In genomic region chr2:62705007-62705829, GRCh38 we compare ENCODE assay signal across 8 cellular contexts. TPM values are rescaled to one million over a fixed set of nuclear protein-coding genes. Genes with fewer than 3 reads are reported as not detected.
A peak's percentile ranks its signal among the peaks of the same experiment; 100 is the strongest.
DNase-seq lines count a peak whose midpoint lies in the region; ATAC-seq, FAIRE-seq and TF ChIP-seq lines count a peak whose summit lies in the region.

Gene EHBP1, plus strand, starts transcription at chr2:62705713. Its CDS starts 1,479 bp downstream, at chr2:62707192.

- H3K4me1 ChIP-seq in ascending aorta (peaks cover 4 to 20% of the 10 kb centered on the region in 2 donors), right atrium auricular region (peaks cover 0 to 24% of the 10 kb centered on the region in 2 donors), psoas muscle (peaks cover 25% of the 10 kb centered on the region)

- peaks cover 11% of the 10 kb centered on the region for H3K36me3 Mint-ChIP-seq in T-helper 2 cell treated with Interferon-gamma antibody and Interleukin-4, amounts not matched to agents 5 μg/mL and 100 μg/mL, for 36 hours (ENCODE audit: low read depth)

- intact Hi-C loops in ascending aorta (cut with DNase I) (loop anchor here (1.0 to 10.0 kb wide), 10 partner anchors 67 to 1166 kb away; partner anchors contain the start of genes B3GNT2, CCT4, FAM161A and MDH1), psoas muscle (cut with DNase I) (loop anchor here (5.0 kb wide), 2 partner anchors 67 to 248 kb away; no protein-coding TSS in a partner anchor)

- H3K27ac Mint-ChIP-seq in T-helper 2 cell treated with Interferon-gamma antibody and Interleukin-4, amounts not matched to agents 5 μg/mL and 100 μg/mL, for 36 hours: peak within 1 kb of the TSS; percentile 85

- H3K4me3 Mint-ChIP-seq in T-helper 2 cell treated with Interferon-gamma antibody and Interleukin-4, amounts not matched to agents 5 μg/mL and 100 μg/mL, for 36 hours: peak within 1 kb of the TSS; percentile 87

- no peaks in the 10 kb centered on the region for H3K9me3 ChIP-seq in ascending aorta
- no peaks in the 10 kb centered on the region for H3K9me3 ChIP-seq in right atrium auricular region
- no peaks in the 10 kb centered on the region for H3K9me3 ChIP-seq in psoas muscle

- peak; percentile 95 for FAIRE-seq in urothelium cell line (lab: Jason Lieb, UNC)

- peaks cover 28% of the 10 kb centered on the region for H3K4me1 Mint-ChIP-seq in T-helper 2 cell treated with Interferon-gamma antibody and Interleukin-4, amounts not matched to agents 5 μg/mL and 100 μg/mL, for 36 hours (ENCODE audit: low read depth)

- peak within 1 kb of the TSS; percentile 84 to 86 for H3K4me3 ChIP-seq in ascending aorta
- peak within 1 kb of the TSS; percentile 97 for H3K4me3 ChIP-seq in right atrium auricular region
- H3K4me3 ChIP-seq in psoas muscle: peak within 1 kb of the TSS; percentile 77

- H3K27me3 ChIP-seq in ascending aorta (no peaks in the 10 kb centered on the region), right atrium auricular region (no peaks in the 10 kb centered on the region), psoas muscle (ENCODE audit: insufficient read depth in 3 of 3, low read length in 2 of 3) (no peaks in the 10 kb centered on the region)

- WGBS in psoas muscle, 3 donors: 0 to 1% (median 0%) methylated on average over 39 to 45 of the region's 45 CpGs

- peak; percentile 96 for ATAC-seq in GM18502 (IDR thresholded peaks at IDR 0.05; ENCODE audit: poor library complexity, unreplicated experiment)
- peak; percentile 97 for ATAC-seq in HG02970 (IDR thresholded peaks at IDR 0.05; ENCODE audit: low FRiP score, unreplicated experiment)
- peak; percentile 97 to 99 (median 98) for ATAC-seq in psoas muscle

- H3K27ac ChIP-seq in ascending aorta (peak within 1 kb of the TSS; percentile 91), right atrium auricular region (peak within 1 kb of the TSS; percentile 92 to 96), psoas muscle (peak within 1 kb of the TSS; percentile 82)

- H3K36me3 ChIP-seq in ascending aorta (no peaks in the 10 kb centered on the region), right atrium auricular region (no peaks in the 10 kb centered on the region), psoas muscle (ENCODE audit: insufficient read depth in 1 of 2, low read depth in 1 of 2) (no peaks in the 10 kb centered on the region)

- peaks cover 20% of the 10 kb centered on the region for H3K27me3 Mint-ChIP-seq in T-helper 2 cell treated with Interferon-gamma antibody and Interleukin-4, amounts not matched to agents 5 μg/mL and 100 μg/mL, for 36 hours (ENCODE audit: low read depth)

- peak; percentile 96 to 97 for DNase-seq in NCI-H1930 (lab: John Stamatoyannopoulos, UW)
- DNase-seq in T-helper 2 cell treated with Interferon-gamma antibody and Interleukin-4, amounts not matched to agents 5 μg/mL and 100 μg/mL, for 36 hours (ENCODE audit: low spot score): peak; percentile 98
- DNase-seq in ascending aorta (ENCODE audit: low spot score in 2 of 2): peak; percentile 95 to 99
- DNase-seq in right atrium auricular region (ENCODE audit: low spot score): peak; percentile 99
- DNase-seq in psoas muscle: peak; percentile 99
- peak; percentile 100 for DNase-seq in urothelium cell line (ENCODE audit: low spot score)

- H3K9me3 Mint-ChIP-seq in T-helper 2 cell treated with Interferon-gamma antibody and Interleukin-4, amounts not matched to agents 5 μg/mL and 100 μg/mL, for 36 hours: no peaks in the 10 kb centered on the region

- no peak for TF ChIP-seq CTCF in ascending aorta (IDR thresholded peaks at IDR 0.05)
- TF ChIP-seq CTCF in right atrium auricular region (IDR thresholded peaks at IDR 0.05): no peak
- TF ChIP-seq CTCF in psoas muscle (IDR thresholded peaks at IDR 0.05): no peak

RNA-seq across cellular contexts. Expression of gene EHBP1, which starts in this region (rescaled TPM):
- total RNA-seq in ascending aorta: 19.9 TPM
- total RNA-seq in right atrium auricular region: 10 to 100 TPM; 22.4 to 22.9 TPM
- total RNA-seq in psoas muscle: 10 to 100 TPM; 14.3 to 20.2 (median 16.9) TPM
- 10 to 100 TPM in 1 of 3 donors, 1 to 10 TPM in 2; 3.9 to 10.1 (median 5.2) TPM for polyA plus RNA-seq in psoas muscle

Comparison
In these comparisons a context has a peak if more than half of its experiments do, and no peak if none do; other contexts are left out.
1. Peak in every context shown above with its lines: DNase-seq, ATAC-seq, H3K4me3 ChIP-seq and H3K27ac ChIP-seq.